ENCODE assay signal across 15 cellular contexts in the genomic region with DNA sequence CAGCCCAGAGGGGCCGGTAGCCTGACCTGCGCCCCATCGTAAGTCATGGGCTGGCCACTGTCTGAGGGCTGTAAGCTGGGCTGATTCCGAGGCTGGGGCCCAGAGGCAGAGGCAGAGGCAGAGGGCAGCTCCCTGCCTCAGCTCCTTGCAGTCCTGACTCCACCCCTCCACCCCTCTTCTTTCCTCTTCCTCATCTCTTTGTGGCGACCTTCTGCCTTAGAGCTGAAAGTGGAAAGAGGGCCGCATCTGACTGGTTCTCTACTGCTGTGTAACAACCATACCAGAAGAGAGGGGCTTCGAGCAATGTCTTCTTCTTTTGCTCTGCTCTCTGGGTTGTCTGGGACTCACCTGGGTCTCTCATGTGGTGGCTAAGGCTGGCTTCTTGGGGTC.
"Had no signal": no experiment of that assay in that cellular context is flagged by ENCODE, and none has a peak within 500 bp of the region (broad histone marks: within the 10 kb centered on the region; RNA-seq: fewer than 3 reads in every experiment).

No MANE protein-coding gene starts in this region.

- DNase-seq: activated CD4-positive, alpha-beta T cell treated with anti-CD3 and anti-CD28 coated beads for 48 hours; activated CD8-positive, alpha-beta memory T cell treated with anti-CD3 and anti-CD28 coated beads, Interleukin-2, amount 50 U/mL, for 48 hours; activated CD8-positive, alpha-beta T cell treated with anti-CD3 and anti-CD28 coated beads, Interleukin-2, amount 10 ng/mL, durations not matched to agents 7 days and 5 days; cortex of kidney; effector memory CD4-positive, alpha-beta T cell; gastrocnemius medialis; kidney; mesenchymal stem cell; T-cell; T1000 had no signal

- ATAC-seq: activated CD8-positive, alpha-beta T cell treated with anti-CD3 and anti-CD28 coated beads, Interleukin-2, amount 10 ng/mL, durations not matched to agents 7 days and 5 days; gastrocnemius medialis; T-cell; WTC11 had no signal

- H3K27ac ChIP-seq: gastrocnemius medialis, hepatocyte, skin epidermis, tibial nerve had no signal

- H3K4me3 ChIP-seq: gastrocnemius medialis, hepatocyte, ovary, skin epidermis, tibial nerve had no signal

- H3K27me3 ChIP-seq: gastrocnemius medialis, hepatocyte, ovary, tibial nerve had no signal

- H3K36me3 ChIP-seq: gastrocnemius medialis, ovary, tibial nerve had no signal
